Comparison of ENCODE assay signal across 19 cellular contexts in genomic region chr19:28521169-28521568, GRCh38.
A peak's percentile ranks its signal among the peaks of the same experiment; 100 is the strongest.
DNase-seq lines count a peak whose midpoint lies in the region; ATAC-seq, FAIRE-seq and TF ChIP-seq lines count a peak whose summit lies in the region.
"Had no signal": no experiment of that assay in that cellular context is flagged by ENCODE, and none has a peak within 500 bp of the region (broad histone marks: within the 10 kb centered on the region; RNA-seq: fewer than 3 reads in every experiment).

No MANE protein-coding gene starts in this region.

- CTCF ChIA-PET in HepG2 (lab: Yijun Ruan, JAX; ENCODE audit: low intra/inter-chr PET ratio, low total read pairs): no interaction called here

- H3K9ac ChIP-seq in HepG2 (ENCODE audit: insufficient read depth, low read depth, low read length) (no peak overlapping the region), OCI-LY1 (ENCODE audit: low read length) (no peak overlapping the region)

- no peaks in the 10 kb centered on the region for H3K27me3 ChIP-seq in right lobe of liver
- no peaks in the 10 kb centered on the region; a peak in 1 of 5 replicates for H3K27me3 ChIP-seq in HepG2 (ENCODE audit: control insufficient read depth in 1 of 2, insufficient read depth in 2 of 2, low read length in 2 of 2)
- H3K27me3 ChIP-seq in OCI-LY1 (ENCODE audit: insufficient read depth, low read length): no peaks in the 10 kb centered on the region
- H3K27me3 ChIP-seq in pancreas: no peaks in the 10 kb centered on the region

- DNase-seq in right lobe of liver (no peak), HepG2 (ENCODE audit: low spot score) (no peak), left lobe of liver (ENCODE audit: low spot score) (no peak), T1000 (lab: John Stamatoyannopoulos, UW) (no peak), pancreas (no peak), activated T-cell treated with anti-CD3 and anti-CD28 coated beads for 4 hours (no peak)
- DNase-seq: AML-193; Caco-2; CD4-positive, alpha-beta T cell; HCEC 1CT; HFFc6 had no signal

- POLR2A ChIA-PET in HepG2 (lab: Yijun Ruan, JAX): no interaction called here

- no peak for FAIRE-seq in HepG2 (lab: Jason Lieb, UNC)
- no peak for FAIRE-seq in pancreas (lab: Jason Lieb, UNC)
- FAIRE-seq: A204.1, D721Med, G401.6, GM12891, GM19239, H54 had no signal

- no peak for TF ChIP-seq CTCF in right lobe of liver (IDR thresholded peaks at IDR 0.05)
- no peak for TF ChIP-seq CTCF in HepG2 (CRISPR knock-in tag; IDR thresholded peaks at IDR 0.05)
- TF ChIP-seq CTCF in OCI-LY1 (IDR thresholded peaks at IDR 0.05; ENCODE audit: low read length): no peak
- no peak for TF ChIP-seq CTCF in pancreas (IDR thresholded peaks at IDR 0.05)

- H3K4me3 ChIP-seq in right lobe of liver: no peak overlapping the region
- no peak overlapping the region for H3K4me3 ChIP-seq in HepG2 (replicated peaks in 1 of 3; ENCODE audit: insufficient read depth in 1 of 3, low read depth in 2 of 3, low read length in 3 of 3)
- H3K4me3 ChIP-seq in OCI-LY1 (ENCODE audit: low read depth, low read length, poor library complexity, severe bottlenecking): no peak overlapping the region
- no peak overlapping the region for H3K4me3 ChIP-seq in pancreas

- no peak overlapping the region for H2AFZ ChIP-seq in HepG2 (ENCODE audit: low read length)
- H2AFZ ChIP-seq in OCI-LY1 (ENCODE audit: low read length): no peak overlapping the region

- H4K20me1 ChIP-seq in HepG2 (ENCODE audit: insufficient read depth, low read length) (no peaks in the 10 kb centered on the region), OCI-LY1 (ENCODE audit: insufficient read depth, low read length) (no peaks in the 10 kb centered on the region)

- no peak overlapping the region for H3K27ac ChIP-seq in right lobe of liver
- no peak overlapping the region for H3K27ac ChIP-seq in HepG2 (ENCODE audit: extremely low read length, insufficient read depth, low read length)
- H3K27ac ChIP-seq in OCI-LY1 (ENCODE audit: low read depth, low read length, poor library complexity, severe bottlenecking): peak overlapping the region; percentile 65
- no peak overlapping the region for H3K27ac ChIP-seq in pancreas
- H3K27ac ChIP-seq: C4-2B had no signal

- TF ChIP-seq RAD21 in HepG2 (CRISPR knock-in tag; IDR thresholded peaks at IDR 0.05): no peak

- no TSS peak for BruUV-seq in HepG2 (replicated peaks; lab: Mats Ljungman, UMichigan)

- in situ Hi-C loops in HepG2 (cut with HindIII; ENCODE audit: extremely low pct_ligation_motif_present, low pct_unique_long_range_greater_than_20kb): no loop called here

- H3K4me2 ChIP-seq in HepG2 (ENCODE audit: low read depth, low read length) (no peak overlapping the region), OCI-LY1 (ENCODE audit: low read length) (no peak overlapping the region)

- no peaks in the 10 kb centered on the region for H3F3A ChIP-seq in OCI-LY1 (ENCODE audit: insufficient read depth, low read length)

- ATAC-seq in right lobe of liver (peak; percentile 26 to 63 (median 44)), HepG2 (no peak), left lobe of liver (peak; percentile 38), pancreas (no peak)

- TF ChIP-seq EP300 in HepG2 (IDR thresholded peaks at IDR 0.05; ENCODE audit: low read depth in 2 of 2, low read length in 2 of 2): no peak
- no peak for TF ChIP-seq EP300 in HepG2 (CRISPR knock-in tag; IDR thresholded peaks at IDR 0.05; ENCODE audit: borderline replicate concordance)

- H3K9me3 ChIP-seq in right lobe of liver: no peaks in the 10 kb centered on the region
- H3K9me3 ChIP-seq in HepG2 (ENCODE audit: low read length): peaks cover 87% of the 10 kb centered on the region
- no peaks in the 10 kb centered on the region for H3K9me3 ChIP-seq in OCI-LY1 (ENCODE audit: low read length)
- no peaks in the 10 kb centered on the region for H3K9me3 ChIP-seq in pancreas
- H3K9me3 ChIP-seq: Caco-2 had no signal

- H3K36me3 ChIP-seq in right lobe of liver (no peaks in the 10 kb centered on the region), HepG2 (replicated peaks in 1 of 2; ENCODE audit: control insufficient read depth in 1 of 2, insufficient read depth in 2 of 2, low read length in 2 of 2) (no peaks in the 10 kb centered on the region), OCI-LY1 (ENCODE audit: insufficient read depth, low read length) (no peaks in the 10 kb centered on the region), pancreas (no peaks in the 10 kb centered on the region)

- H3K4me1 ChIP-seq in right lobe of liver (peaks cover 0 to 20% (median 5%) of the 10 kb centered on the region in 4 donors), HepG2 (ENCODE audit: insufficient read depth, low read length) (no peaks in the 10 kb centered on the region), OCI-LY1 (ENCODE audit: insufficient read depth, low read length, severe bottlenecking) (peaks cover 48% of the 10 kb centered on the region), pancreas (no peaks in the 10 kb centered on the region)
- H3K4me1 ChIP-seq: Caco-2 had no signal

- H3K79me2 ChIP-seq in HepG2 (ENCODE audit: insufficient read depth, low read length): no peaks in the 10 kb centered on the region
- H3K79me2 ChIP-seq in OCI-LY1 (ENCODE audit: insufficient read depth, low read length): no peaks in the 10 kb centered on the region

- TF ChIP-seq POLR2A in right lobe of liver (IDR thresholded peaks at IDR 0.05): no peak
- no peak for TF ChIP-seq POLR2A in HepG2 (IDR thresholded peaks at IDR 0.05; ENCODE audit: insufficient read depth in 1 of 2, low read depth in 2 of 2, low read length in 2 of 2)

- H3K9me2 ChIP-seq in OCI-LY1 (ENCODE audit: low read depth, low read length): no peaks in the 10 kb centered on the region

- intact Hi-C loops in right lobe of liver (cut with DNase I): no loop called here
- intact Hi-C loops in HepG2 (cut with micrococcal nuclease; ENCODE audit: unreplicated experiment): no loop called here
- intact Hi-C loops in pancreas (cut with DNase I): no loop called here

TF ChIP-seq in HepG2, 621 proteins besides CTCF, POLR2A, EP300 and RAD21:
- TF ChIP-seq KDM4B (CRISPR knock-in tag; IDR thresholded peaks at IDR 0.05): no peak
- no peak for TF ChIP-seq ZNF530 (CRISPR knock-in tag; IDR thresholded peaks at IDR 0.05; ENCODE audit: low read depth)
- no peak for TF ChIP-seq IRX3 (CRISPR knock-in tag; IDR thresholded peaks at IDR 0.05; ENCODE audit: borderline replicate concordance, low read depth)
- TF ChIP-seq ZNF780A (CRISPR knock-in tag; IDR thresholded peaks at IDR 0.05): no peak
- TF ChIP-seq THAP11 (CRISPR knock-in tag; IDR thresholded peaks at IDR 0.05): no peak
- TF ChIP-seq ZNF784 (CRISPR knock-in tag; IDR thresholded peaks at IDR 0.05; ENCODE audit: borderline replicate concordance): no peak
- no peak for TF ChIP-seq ELK4 (CRISPR knock-in tag; IDR thresholded peaks at IDR 0.05; ENCODE audit: borderline replicate concordance)
- TF ChIP-seq ARID2 (CRISPR knock-in tag; IDR thresholded peaks at IDR 0.05; ENCODE audit: borderline replicate concordance): no peak
- TF ChIP-seq SNAPC2 (CRISPR knock-in tag; IDR thresholded peaks at IDR 0.05): no peak
- no peak for TF ChIP-seq TFE3 (CRISPR knock-in tag; IDR thresholded peaks at IDR 0.05)
- no peak for TF ChIP-seq CENPX (CRISPR knock-in tag; IDR thresholded peaks at IDR 0.05)
- TF ChIP-seq CSRNP1 (CRISPR knock-in tag; IDR thresholded peaks at IDR 0.05): no peak
- no peak for TF ChIP-seq SOX6 (IDR thresholded peaks at IDR 0.05)
- no peak for TF ChIP-seq SOX6 (CRISPR knock-in tag; IDR thresholded peaks at IDR 0.05)
- no peak for TF ChIP-seq SALL2 (CRISPR knock-in tag; IDR thresholded peaks at IDR 0.05)
- TF ChIP-seq CBFB (CRISPR knock-in tag; IDR thresholded peaks at IDR 0.05): no peak
- no peak for TF ChIP-seq ZNF496 (CRISPR knock-in tag; IDR thresholded peaks at IDR 0.05; ENCODE audit: insufficient replicate concordance)

Comparison
In these comparisons a context has a peak if more than half of its experiments do, and no peak if none do; other contexts are left out.
1. ATAC-seq: peak in right lobe of liver (4 of 4) and left lobe of liver (single experiment); none in HepG2 (single experiment) and pancreas (0 of 4).